ENCODE assay signal across 1 cellular context in the genomic region with DNA sequence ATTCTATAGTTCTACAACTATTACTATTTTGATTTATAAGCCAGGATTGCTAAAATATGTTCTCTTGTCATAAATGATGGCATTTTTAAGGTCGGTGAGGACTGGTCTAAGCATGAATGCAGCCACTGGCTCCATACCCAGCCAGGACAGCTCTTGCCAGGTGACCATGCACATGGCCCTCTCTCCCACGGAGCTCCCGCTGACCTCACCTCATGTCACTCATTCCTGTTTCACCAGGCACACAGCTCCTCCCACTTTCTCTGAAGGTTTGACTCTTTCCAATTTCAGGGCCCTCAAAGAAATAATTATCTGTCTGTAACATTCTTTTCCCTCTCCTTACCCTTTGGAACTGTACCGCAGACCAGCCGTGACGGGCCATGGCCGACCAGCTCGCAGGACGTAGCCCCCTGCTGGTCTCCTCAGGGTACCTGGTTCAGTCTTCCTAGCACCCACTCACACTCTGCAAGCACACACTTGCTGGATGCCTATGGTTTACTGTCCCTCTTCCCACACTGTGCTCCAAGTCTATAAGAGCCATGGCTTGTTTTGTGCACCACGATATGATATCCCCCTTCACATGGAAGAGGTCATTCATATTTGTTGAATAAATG.
TF ChIP-seq lines count a peak whose summit lies in the region.

No MANE protein-coding gene starts in this region.

TF ChIP-seq in HCT116, 20 proteins besides CTCF, POLR2A, EP300 and RAD21 (continued from another document):
- TF ChIP-seq ZBTB33 (IDR thresholded peaks at IDR 0.05; ENCODE audit: extremely low read depth, insufficient replicate concordance, low read length): no peak
- no peak for TF ChIP-seq ELF1 (IDR thresholded peaks at IDR 0.05; ENCODE audit: borderline replicate concordance, low read depth)
- TF ChIP-seq FOSL1 (IDR thresholded peaks at IDR 0.05; ENCODE audit: low read depth): no peak
- no peak for TF ChIP-seq EGR1 (IDR thresholded peaks at IDR 0.05; ENCODE audit: low read depth)
- no peak for TF ChIP-seq POLR2AphosphoS5 (IDR thresholded peaks at IDR 0.05; ENCODE audit: low read depth, low read length)
- no peak for TF ChIP-seq SRF (IDR thresholded peaks at IDR 0.05; ENCODE audit: low read depth)
